10 cellular contexts compared by ENCODE assay signal in genomic region chr11:45929486-45930030, GRCh38. TPM values are rescaled to one million over a fixed set of nuclear protein-coding genes. Genes with fewer than 3 reads are reported as not detected.
DNase-seq lines count a peak whose midpoint lies in the region; ATAC-seq and TF ChIP-seq lines count a peak whose summit lies in the region.
"Had no signal": no experiment of that assay in that cellular context is flagged by ENCODE, and none has a peak within 500 bp of the region (broad histone marks: within the 10 kb centered on the region; RNA-seq: fewer than 3 reads in every experiment).

No MANE protein-coding gene starts in this region.

- peak overlapping the region; percentile 93 for H3K27ac ChIP-seq in epithelial cell of prostate
- H3K27ac ChIP-seq in WERI-Rb-1, result no peak overlapping the region
- H3K27ac ChIP-seq: cardiac muscle cell had no signal

- no peaks in the 10 kb centered on the region for H3K9me3 ChIP-seq in WERI-Rb-1 (ENCODE audit: severe bottlenecking)

- no peak for TF ChIP-seq CTCF in CD14-positive monocyte (IDR thresholded peaks at IDR 0.05)
- no peak for TF ChIP-seq CTCF in WERI-Rb-1 (IDR thresholded peaks at IDR 0.05; ENCODE audit: low read depth, low read length)

- peaks cover 24 to 45% of the 10 kb centered on the region in 2 donors for H3K36me3 Mint-ChIP-seq in CD14-positive monocyte

- H3K4me3 ChIP-seq in WERI-Rb-1 (ENCODE audit: low read depth, low read length), result no peak overlapping the region
- H3K4me3 ChIP-seq: cardiac muscle cell had no signal

- peak overlapping the region in 1 of 2 donors; percentile 33 for H3K4me3 Mint-ChIP-seq in CD14-positive monocyte

- intact Hi-C loops in CD14-positive monocyte (cut with micrococcal nuclease), result no loop called here

- no peaks in the 10 kb centered on the region for H3K9me3 Mint-ChIP-seq in CD14-positive monocyte

- DNase-seq in CD14-positive monocyte (ENCODE audit: low spot score), result peak; percentile 27
- no peak for DNase-seq in epithelial cell of prostate (ENCODE audit: low read depth, low spot score)
- DNase-seq in hypothalamus (lab: John Stamatoyannopoulos, UW), result no peak
- DNase-seq in NCI-H345 treated with DMSO at 0.1 percent for 48 hours (lab: John Stamatoyannopoulos, UW; ENCODE audit: unreplicated experiment), result no peak
- no peak for DNase-seq in WERI-Rb-1
- DNase-seq: KG1 had no signal

- H3K27me3 ChIP-seq in WERI-Rb-1 (ENCODE audit: insufficient read depth, low read depth, severe bottlenecking), result no peaks in the 10 kb centered on the region

- peaks cover 0 to 6% (median 3%) of the 10 kb centered on the region in 3 donors for H3K27me3 Mint-ChIP-seq in CD14-positive monocyte (ENCODE audit: low read depth in 3 of 3)

- ATAC-seq in GM19395 (IDR thresholded peaks at IDR 0.05; ENCODE audit: unreplicated experiment), result peak; percentile 23
- peak; percentile 6 for ATAC-seq in HG03565 (IDR thresholded peaks at IDR 0.05; ENCODE audit: unreplicated experiment)
- no peak for ATAC-seq in HG03280 (IDR thresholded peaks at IDR 0.05; ENCODE audit: unreplicated experiment)

- peaks cover 25% of the 10 kb centered on the region for H3K36me3 ChIP-seq in WERI-Rb-1

- H3K27ac Mint-ChIP-seq in CD14-positive monocyte, result peak overlapping the region in 6 of 7 donors; percentile 71 to 83 (median 78)

- H3K4me1 Mint-ChIP-seq in CD14-positive monocyte, result peaks cover 60% of the 10 kb centered on the region

RNA-seq across cellular contexts. Expression of gene LARGE2, which starts 7.1 kb away (rescaled TPM):
- not detected for polyA plus RNA-seq in CD14-positive monocyte

RNA-seq across cellular contexts. Expression of gene PEX16, which starts 11.9 kb away (rescaled TPM):
- 10 to 100 TPM; 33.8 to 35.1 TPM for polyA plus RNA-seq in CD14-positive monocyte

RNA-seq across cellular contexts. Expression of gene FREY1, which starts 22.5 kb away (rescaled TPM):
- not detected for polyA plus RNA-seq in CD14-positive monocyte
- polyA plus RNA-seq: cardiac muscle cell had no signal

RNA-seq across cellular contexts. Expression of gene MAPK8IP1, which starts 44.1 kb away (rescaled TPM):
- polyA plus RNA-seq in CD14-positive monocyte, result not detected
